ENCODE assay signal across 18 cellular contexts in the genomic region with DNA sequence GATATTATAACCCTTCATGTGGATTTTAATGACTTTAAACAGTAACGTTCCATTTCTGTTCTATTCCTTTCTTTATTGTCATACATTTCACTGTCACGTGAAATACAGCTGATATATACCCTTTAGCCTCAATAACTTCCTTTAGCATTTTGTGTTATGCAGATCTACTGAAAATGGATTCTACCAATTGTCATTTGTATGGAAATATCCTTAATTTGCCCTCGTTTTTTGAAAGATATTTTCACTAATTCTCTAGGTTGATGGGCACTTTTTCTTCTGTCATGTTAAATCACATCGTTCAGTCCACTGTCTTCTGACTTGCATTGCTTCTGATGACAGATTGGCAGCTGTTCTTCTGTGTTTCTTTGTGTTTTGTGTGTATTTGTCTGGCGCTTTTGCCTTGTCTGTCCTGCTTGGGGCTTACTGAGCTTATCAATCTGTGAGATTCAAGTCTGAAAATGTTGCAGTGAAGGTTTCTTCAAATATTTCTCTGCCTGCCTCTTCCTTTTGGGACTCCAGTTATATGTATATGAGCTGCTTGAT.
A peak's percentile ranks its signal among the peaks of the same experiment; 100 is the strongest.
DNase-seq lines count a peak whose midpoint lies in the region.
"Had no signal": no experiment of that assay in that cellular context is flagged by ENCODE, and none has a peak within 500 bp of the region (broad histone marks: within the 10 kb centered on the region; RNA-seq: fewer than 3 reads in every experiment).

No MANE protein-coding gene starts in this region.

- H3K27ac ChIP-seq in caudate nucleus (ENCODE audit: low read depth, low read length): no peak overlapping the region
- H3K27ac ChIP-seq: 22Rv1, BLaER1, C4-2B, GM23248 had no signal

- H3K4me1 ChIP-seq in HAP-1: peaks cover 11% of the 10 kb centered on the region
- H3K4me1 ChIP-seq: Caco-2 had no signal

- H3K27me3 ChIP-seq in HAP-1 (ENCODE audit: low read depth): no peaks in the 10 kb centered on the region
- H3K27me3 ChIP-seq: BLaER1 had no signal

- no peaks in the 10 kb centered on the region for H3K9me3 ChIP-seq in HAP-1
- H3K9me3 ChIP-seq: BLaER1, Caco-2 had no signal

- no peak overlapping the region for H3K4me3 ChIP-seq in HAP-1
- H3K4me3 ChIP-seq: BLaER1, GM23248 had no signal

- DNase-seq in NCI-H1694 treated with DMSO at 0.1 percent for 48 hours (lab: John Stamatoyannopoulos, UW): peak; percentile 63
- DNase-seq in NCI-H1694 (lab: John Stamatoyannopoulos, UW): no peak
- DNase-seq in HAP-1 (ENCODE audit: low spot score in 2 of 2): peak; percentile 59 to 91
- peak; percentile 33 for DNase-seq in foreskin melanocyte
- DNase-seq in pons (ENCODE audit: low spot score): peak; percentile 46
- DNase-seq in NCI-H2029 treated with DMSO at 0.1 percent for 48 hours (lab: John Stamatoyannopoulos, UW): no peak
- DNase-seq in caudate nucleus (lab: John Stamatoyannopoulos, UW): no peak
- DNase-seq: Caco-2; CD4-positive, CD25-positive, alpha-beta regulatory T cell; CD8-positive, alpha-beta T cell; DMS153; DND-41; GM23248; H7; HFFc6 had no signal

- no peaks in the 10 kb centered on the region for H3K36me3 ChIP-seq in HAP-1 (replicated peaks)
- H3K36me3 ChIP-seq: BLaER1 had no signal

- in situ Hi-C loops in HAP-1 (cut with MboI; ENCODE audit: low sequenced_read_pairs): no loop called here

Comparison
In these comparisons a context has a peak if more than half of its experiments do, and no peak if none do; other contexts are left out.
1. DNase-seq: peak in NCI-H1694 treated with DMSO at 0.1 percent for 48 hours (single experiment), HAP-1 (2 of 2), foreskin melanocyte (single experiment) and pons (single experiment); none in NCI-H1694 (single experiment), NCI-H2029 treated with DMSO at 0.1 percent for 48 hours (single experiment) and caudate nucleus (0 of 61).